In the genomic region with DNA sequence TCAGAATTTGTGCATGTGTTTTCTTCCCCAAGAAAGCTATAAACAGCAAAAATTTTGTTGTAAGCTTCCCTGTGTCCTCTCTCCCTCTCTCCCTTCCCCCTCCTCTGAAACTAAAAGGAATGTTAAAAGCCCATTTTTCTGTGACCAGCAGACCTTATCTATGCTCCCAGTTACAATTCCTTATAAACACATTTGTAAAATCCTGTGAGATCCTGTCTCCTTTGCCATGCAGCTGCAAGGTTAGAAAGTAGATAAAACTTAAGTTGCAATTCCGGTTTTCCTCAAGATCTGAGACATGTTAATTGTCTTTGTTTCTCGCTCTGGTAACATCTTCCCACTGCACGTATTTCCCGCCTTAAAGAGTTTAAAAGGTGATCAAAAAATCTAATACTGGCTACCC, we compare ENCODE assay signal across 7 cellular contexts.
DNase-seq lines count a peak whose midpoint lies in the region; FAIRE-seq and TF ChIP-seq lines count a peak whose summit lies in the region.
"Not testable (repeated sequence)": the region's sequence is repeated elsewhere in the genome, so short reads cannot be mapped to it uniquely, and the experiment has no call there.

No MANE protein-coding gene starts in this region.

- WGBS in H1 (ENCODE audit: extremely low coverage in 1 of 2, insufficient coverage in 1 of 2, insufficient read length in 1 of 2, insufficient replicate concordance in 2 of 2, low coverage in 1 of 2, low lambda C conversion rate in 2 of 2, missing lambda C conversion rate in 1 of 2), 2 experiments: 79% methylated on average over 4 of the region's 4 CpGs; no CpG with 5 or more reads in 1 of the 2 experiments
- no CpG with 5 or more reads among the region's 4 CpGs for WGBS in mesendoderm (ENCODE audit: extremely low coverage, insufficient coverage, low lambda C conversion rate)
- WGBS in trophoblast cell (ENCODE audit: extremely low coverage, insufficient coverage, insufficient read length): no CpG with 5 or more reads among the region's 4 CpGs
- WGBS in smooth muscle cell (ENCODE audit: low lambda C conversion rate): 11% methylated on average over 4 of the region's 4 CpGs

- H3K27ac ChIP-seq in HUES6 (ENCODE audit: low read depth, low read length) (peak overlapping the region; percentile 41; the same call in 1 of the 2 replicates), mesendoderm (ENCODE audit: low read depth, low read length) (peak overlapping the region; percentile 93), trophoblast cell (ENCODE audit: low read depth, low read length) (peak overlapping the region; percentile 90), smooth muscle cell (ENCODE audit: low read depth) (peak overlapping the region; percentile 9)
- H3K27ac ChIP-seq in H1 (ENCODE audit: low read depth, low read length): not testable (repeated sequence)

- H3K4me1 Mint-ChIP-seq in nephron: peaks cover 26% of the 10 kb centered on the region

- H2BK5ac ChIP-seq in H1 (ENCODE audit: low read depth, low read length); mesendoderm (ENCODE audit: low read length): not testable (repeated sequence)
- H2BK5ac ChIP-seq in trophoblast cell (ENCODE audit: low read depth, low read length, poor library complexity): peak overlapping the region; percentile 96

- H3K23me2 ChIP-seq in H1 (ENCODE audit: low read depth, low read length): not testable (repeated sequence)

- peaks cover 16% of the 10 kb centered on the region for H3K27me3 Mint-ChIP-seq in nephron (ENCODE audit: low read depth)

- H4K20me1 ChIP-seq in H1 (replicated peaks in 1 of 2; ENCODE audit: control insufficient read depth in 1 of 2, insufficient read depth in 2 of 2, low read length in 2 of 2); smooth muscle cell (ENCODE audit: low read depth): not testable (repeated sequence)

- not testable (repeated sequence) for H3K36me3 Mint-ChIP-seq in nephron (ENCODE audit: low read depth)

- not testable (repeated sequence) for H3K4me1 ChIP-seq in HUES6 (ENCODE audit: control insufficient read depth, insufficient read depth, low read length); H1 (replicated peaks in 1 of 4; ENCODE audit: control insufficient read depth in 3 of 4, insufficient read depth in 4 of 4, low read length in 3 of 4); mesendoderm (ENCODE audit: control insufficient read depth, low read depth, low read length); trophoblast cell (ENCODE audit: control insufficient read depth in 1 of 2, insufficient read depth in 2 of 2, low read length in 2 of 2); smooth muscle cell (ENCODE audit: low read depth)

- POLR2A ChIA-PET in H1 (lab: Charles Lee; ENCODE audit: partially characterized antibody): not testable (repeated sequence)

- H2AK5ac ChIP-seq in H1 (ENCODE audit: low read depth, low read length); mesendoderm (ENCODE audit: low read length); trophoblast cell (ENCODE audit: low read length): not testable (repeated sequence)

- not testable (repeated sequence) for TF ChIP-seq CTCF in H1 (IDR thresholded peaks at IDR 0.05; ENCODE audit: control extremely low read depth in 1 of 3, insufficient read depth in 1 of 3, low read depth in 1 of 3, low read length in 3 of 3); fibroblast of villous mesenchyme (IDR thresholded peaks at IDR 0.05; ENCODE audit: insufficient read depth, low read depth, low read length); nephron (IDR thresholded peaks at IDR 0.05; ENCODE audit: unreplicated experiment in 3 of 3); smooth muscle cell (IDR thresholded peaks at IDR 0.05; ENCODE audit: borderline replicate concordance, insufficient read depth, poor library complexity, severe bottlenecking)

- H2BK20ac ChIP-seq in H1 (ENCODE audit: low read length): not testable (repeated sequence)

- H3K79me2 ChIP-seq in H1 (ENCODE audit: control insufficient read depth in 1 of 2, insufficient read depth in 2 of 2, low read length in 2 of 2); mesendoderm (ENCODE audit: control insufficient read depth, insufficient read depth, low read length); trophoblast cell (ENCODE audit: control insufficient read depth, insufficient read depth, low read length, poor library complexity); smooth muscle cell (ENCODE audit: low read depth): not testable (repeated sequence)

- not testable (repeated sequence) for H3K79me1 ChIP-seq in H1 (ENCODE audit: low read depth, low read length); mesendoderm (ENCODE audit: low read length); trophoblast cell (ENCODE audit: low read length)

- not testable (repeated sequence) for H3K18ac ChIP-seq in H1 (ENCODE audit: extremely low read depth, low read length)
- H3K18ac ChIP-seq in mesendoderm (ENCODE audit: low read length) (peak overlapping the region; percentile 65), trophoblast cell (ENCODE audit: low read length) (peak overlapping the region; percentile 65)

- H3K14ac ChIP-seq in H1 (ENCODE audit: insufficient read length): not testable (repeated sequence)
- H3K14ac ChIP-seq in trophoblast cell (ENCODE audit: low read length): peak overlapping the region; percentile 85

- not testable (repeated sequence) for H3K23ac ChIP-seq in H1 (ENCODE audit: insufficient read length); mesendoderm (ENCODE audit: low read length); trophoblast cell (ENCODE audit: low read length)

- not testable (repeated sequence) for H3K4me2 ChIP-seq in H1 (ENCODE audit: insufficient read depth in 1 of 2, low read depth in 2 of 2, low read length in 2 of 2); mesendoderm (ENCODE audit: low read length); trophoblast cell (ENCODE audit: low read length)
- H3K4me2 ChIP-seq in smooth muscle cell: peak overlapping the region; percentile 66

- not testable (repeated sequence) for H3K9ac ChIP-seq in HUES6 (ENCODE audit: low read length); H1 (replicated peaks in 1 of 4; ENCODE audit: extremely low read depth in 1 of 4, low read depth in 3 of 4, low read length in 3 of 4); mesendoderm (ENCODE audit: low read length); trophoblast cell (ENCODE audit: low read length); smooth muscle cell (ENCODE audit: low read depth)

- H4K5ac ChIP-seq in H1 (ENCODE audit: insufficient read length, low read depth, low read length); mesendoderm (ENCODE audit: low read length): not testable (repeated sequence)

- H3K56ac ChIP-seq in H1 (replicated peaks; ENCODE audit: insufficient read length, low read depth, low read length): not testable (repeated sequence)
- peak overlapping the region; percentile 79 for H3K56ac ChIP-seq in mesendoderm (ENCODE audit: low read length)

- not testable (repeated sequence) for H3K36me3 ChIP-seq in HUES6 (ENCODE audit: control insufficient read depth, insufficient read depth, low read length); H1 (ENCODE audit: control insufficient read depth in 2 of 4, insufficient read depth in 4 of 4, low read length in 3 of 4); mesendoderm (ENCODE audit: control insufficient read depth, insufficient read depth, low read length); trophoblast cell (ENCODE audit: control insufficient read depth in 1 of 2, insufficient read depth in 2 of 2, low read length in 2 of 2); smooth muscle cell (ENCODE audit: low read depth)

- CTCF ChIA-PET in H1 (lab: Charles Lee; ENCODE audit: partially characterized antibody): interaction anchor here (1.4 to 2.7 kb wide), 2 partner anchors 34 to 379 kb away, joined by 3 to 9 read pairs; no protein-coding TSS in a partner anchor

- H3F3A ChIP-seq in smooth muscle cell (ENCODE audit: low read depth): not testable (repeated sequence)

- not testable (repeated sequence) for H3K27me3 ChIP-seq in HUES6 (ENCODE audit: control insufficient read depth, insufficient read depth, low read length); H1 (replicated peaks in 1 of 4; ENCODE audit: control insufficient read depth in 3 of 4, extremely low read depth in 1 of 4, insufficient read depth in 3 of 4, low read length in 3 of 4); mesendoderm (ENCODE audit: insufficient read depth, low read length, poor library complexity); trophoblast cell (ENCODE audit: insufficient read depth, low read length); smooth muscle cell (ENCODE audit: low read depth)

- not testable (repeated sequence) for H3K4me3 ChIP-seq in HUES6 (ENCODE audit: low read depth, low read length); H1 (ENCODE audit: extremely low read depth in 1 of 4, insufficient read depth in 2 of 4, low read depth in 3 of 4, low read length in 4 of 4); fibroblast of villous mesenchyme (ENCODE audit: low read depth, low read length); mesendoderm (ENCODE audit: low read length); trophoblast cell (ENCODE audit: low read depth, low read length); smooth muscle cell

- not testable (repeated sequence) for H2BK120ac ChIP-seq in H1 (replicated peaks; ENCODE audit: low read depth, low read length)
- H2BK120ac ChIP-seq in mesendoderm (ENCODE audit: low read depth, low read length) (peak overlapping the region; percentile 98), trophoblast cell (ENCODE audit: insufficient read depth, low read length, poor library complexity) (peak overlapping the region; percentile 97)

- DNase-seq in H1 (ENCODE audit: low read depth in 1 of 2, low spot score in 2 of 2); smooth muscle cell (lab: John Stamatoyannopoulos, UW; ENCODE audit: unreplicated experiment): not testable (repeated sequence)
- peak; percentile 20 for DNase-seq in fibroblast of villous mesenchyme (ENCODE audit: low read depth)
- DNase-seq in mesendoderm: peak; percentile 85
- DNase-seq in trophoblast cell: peak in 1 of 2 donors; percentile 60

- not testable (repeated sequence) for FAIRE-seq in H1 (lab: Jason Lieb, UNC)

- H3K4me3 Mint-ChIP-seq in nephron: peak overlapping the region in 1 of 3 experiments; percentile 29

- not testable (repeated sequence) for TF ChIP-seq EP300 in H1 (IDR thresholded peaks at IDR 0.05; ENCODE audit: borderline replicate concordance in 1 of 2, low read depth in 2 of 2, low read length in 2 of 2)

- H4K91ac ChIP-seq in H1 (replicated peaks; ENCODE audit: insufficient read length, low read length): not testable (repeated sequence)
- peak overlapping the region; percentile 89 for H4K91ac ChIP-seq in trophoblast cell (ENCODE audit: low read depth, low read length)

- H3K27ac Mint-ChIP-seq in nephron: peak overlapping the region; percentile 76 to 94 (median 84)

- H2BK12ac ChIP-seq in H1 (ENCODE audit: low read depth, low read length): not testable (repeated sequence)
- H2BK12ac ChIP-seq in trophoblast cell (ENCODE audit: low read length): peak overlapping the region; percentile 80

- H3K4ac ChIP-seq in H1 (replicated peaks; ENCODE audit: insufficient read length, low read depth, low read length); trophoblast cell (ENCODE audit: low read depth, low read length): not testable (repeated sequence)
- H3K4ac ChIP-seq in mesendoderm (ENCODE audit: low read depth, low read length): peak overlapping the region; percentile 98

- peaks cover 17% of the 10 kb centered on the region for H3K9me3 ChIP-seq in HUES6 (ENCODE audit: control insufficient read depth, insufficient read depth, low read depth, low read length)
- not testable (repeated sequence) for H3K9me3 ChIP-seq in H1 (ENCODE audit: insufficient read depth in 2 of 2, low read depth in 1 of 2, low read length in 1 of 2); trophoblast cell (ENCODE audit: insufficient read depth, low read depth, low read length); smooth muscle cell (replicated peaks; ENCODE audit: low read depth)

- not testable (repeated sequence) for H3K9me3 Mint-ChIP-seq in nephron

- not testable (repeated sequence) for H2BK15ac ChIP-seq in H1 (ENCODE audit: low read length); mesendoderm (replicated peaks; ENCODE audit: low read depth)

- not testable (repeated sequence) for TF ChIP-seq RAD21 in H1 (IDR thresholded peaks at IDR 0.05 in 1 of 2, conservative IDR thresholded peaks at IDR 0.05 in 1 of 2; ENCODE audit: low read depth in 2 of 2, low read length in 2 of 2)

- H2AFZ ChIP-seq in H1 (ENCODE audit: low read length) (peak overlapping the region; percentile 53; the same call in 1 of the 2 replicates), smooth muscle cell (ENCODE audit: low read depth) (peak overlapping the region; percentile 62)
- H2AFZ ChIP-seq in trophoblast cell (ENCODE audit: insufficient read depth, low read length, poor library complexity): not testable (repeated sequence)

- TF ChIP-seq POLR2A in H1 (IDR thresholded peaks at IDR 0.05; ENCODE audit: control extremely low read depth in 1 of 2, low read depth in 2 of 2, low read length in 2 of 2): not testable (repeated sequence)

- H4K8ac ChIP-seq in H1 (ENCODE audit: extremely low read depth, insufficient read depth, low read length); mesendoderm (ENCODE audit: low read depth, low read length): not testable (repeated sequence)
- H4K8ac ChIP-seq in trophoblast cell (ENCODE audit: low read depth, low read length): peak overlapping the region; percentile 90

- H4K12ac ChIP-seq in trophoblast cell (ENCODE audit: low read depth, low read length): not testable (repeated sequence)
